1 cellular context compared by ENCODE assay signal in the genomic region with DNA sequence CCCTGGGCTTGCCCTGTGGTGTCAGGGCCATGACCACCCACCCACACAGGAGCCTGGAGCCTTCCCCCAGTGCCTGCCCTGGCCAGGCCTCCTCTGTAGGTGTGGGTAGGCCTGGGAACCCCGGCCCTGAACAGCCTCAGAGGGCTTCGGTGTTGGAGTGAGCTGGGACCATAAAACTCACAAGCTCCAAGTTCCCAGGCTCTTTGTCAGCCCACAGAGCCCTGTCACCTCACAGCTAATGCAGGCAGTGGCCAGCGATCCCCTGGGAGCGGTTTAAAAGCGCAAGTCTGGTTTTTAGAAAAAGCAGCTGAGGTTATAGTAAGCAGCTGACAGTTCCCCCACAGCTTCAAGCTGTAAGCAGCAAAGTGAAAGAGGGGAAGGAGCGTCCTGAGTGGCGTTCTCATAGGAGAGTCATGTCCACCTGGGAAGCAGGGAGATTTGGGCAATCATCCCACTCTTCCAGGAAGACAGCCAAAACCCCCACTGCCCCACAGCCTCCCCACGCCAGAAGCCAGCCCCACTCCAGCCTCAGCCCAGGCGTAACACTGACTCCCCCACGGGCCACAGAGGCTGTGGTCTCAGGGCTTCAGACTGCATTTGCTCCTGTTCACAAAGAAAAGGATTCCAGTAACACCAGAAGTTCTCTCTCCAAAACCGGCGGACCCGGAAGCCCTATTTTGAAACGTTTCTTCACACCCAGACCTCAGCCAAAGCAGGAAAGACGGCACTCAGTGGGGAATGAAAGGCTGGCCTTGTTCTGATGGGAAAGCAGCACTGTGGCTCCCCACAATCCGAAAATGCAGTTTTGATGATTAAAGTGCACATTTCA.
A peak's percentile ranks its signal among the peaks of the same experiment; 100 is the strongest.
TF ChIP-seq lines count a peak whose summit lies in the region.

No MANE protein-coding gene starts in this region.

TF ChIP-seq in H1, 55 proteins besides CTCF, POLR2A, EP300 and RAD21:
- TF ChIP-seq ASH2L (IDR thresholded peaks at IDR 0.05; ENCODE audit: low read length) = peak; percentile 38
- no peak for TF ChIP-seq EZH2 (IDR thresholded peaks at IDR 0.05; ENCODE audit: low read depth, low read length, severe bottlenecking)
TF ChIP-seq in H1: peak in this region for 1.
